In the genomic region with DNA sequence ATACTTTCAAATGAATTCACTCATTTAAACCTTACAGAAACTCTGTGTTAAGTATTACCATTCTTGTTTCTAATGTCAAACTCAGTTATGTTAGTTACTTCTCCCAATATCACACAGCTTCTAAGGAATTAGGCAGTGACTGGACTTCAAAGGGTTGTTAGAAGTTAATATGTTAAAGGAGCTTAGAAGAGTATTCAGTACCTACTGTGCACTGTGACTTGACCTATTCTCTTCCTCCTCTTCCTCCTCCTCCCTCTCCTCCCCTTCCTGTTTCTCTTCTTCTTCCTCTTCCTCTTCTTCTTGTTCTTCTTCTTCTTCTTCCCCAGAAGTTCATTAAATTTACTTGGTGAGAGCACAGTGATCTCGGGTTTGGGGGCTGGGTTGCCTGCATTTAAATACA, we compare ENCODE assay signal across 34 cellular contexts.
"Had no signal": no experiment of that assay in that cellular context is flagged by ENCODE, and none has a peak within 500 bp of the region (broad histone marks: within the 10 kb centered on the region; RNA-seq: fewer than 3 reads in every experiment).

No MANE protein-coding gene starts in this region.

- H3K27me3 ChIP-seq: MG63 had no signal

- DNase-seq: Karpas-422, Kasumi-1, KG1, MG63, MM.1S, MV-4-11, NCI-H1048, NCI-H1092, NCI-H1092 treated with DMSO at 0.1 percent for 48 hours, NCI-H1105, NCI-H1105 treated with DMSO at 0.1 percent for 48 hours, NCI-H1417 treated with DMSO at 0.1 percent for 48 hours, NCI-H1436, NCI-H1436 treated with DMSO at 0.1 percent for 48 hours, NCI-H146, NCI-H1694, NCI-H1694 treated with DMSO at 0.1 percent for 48 hours, NCI-H187, NCI-H187 treated with DMSO at 0.1 percent for 48 hours, NCI-H1930, NCI-H2029, NCI-H2029 treated with DMSO at 0.1 percent for 48 hours, NCI-H2081, NCI-H2081 treated with DMSO at 0.1 percent for 48 hours, NCI-H2107, NCI-H2171, NCI-H2171 treated with DMSO at 0.1 percent for 48 hours, NCI-H226, NCI-H345, NCI-H446, NCI-H446 treated with DMSO at 0.1 percent for 48 hours, NCI-H510A, NCI-H510A treated with DMSO at 0.1 percent for 48 hours had no signal

- H3K4me2 ChIP-seq: KMS-11 had no signal

- H3K36me3 ChIP-seq: MG63 had no signal

- H3K9me3 ChIP-seq: MG63 had no signal

- H3K9ac ChIP-seq: KMS-11 had no signal

- H3K4me3 ChIP-seq: MG63 had no signal

- H3K27ac ChIP-seq: KMS-11 had no signal
